Comparison of ENCODE assay signal across 18 cellular contexts in genomic region chr4:185915817-185916216, GRCh38.
DNase-seq lines count a peak whose midpoint lies in the region; TF ChIP-seq lines count a peak whose summit lies in the region.
"Had no signal": no experiment of that assay in that cellular context is flagged by ENCODE, and none has a peak within 500 bp of the region (broad histone marks: within the 10 kb centered on the region; RNA-seq: fewer than 3 reads in every experiment).

No MANE protein-coding gene starts in this region.

- no peak overlapping the region for H3K18ac ChIP-seq in trophoblast cell (ENCODE audit: low read length)

- no peak overlapping the region for H4K12ac ChIP-seq in trophoblast cell (ENCODE audit: low read depth, low read length)

- no peaks in the 10 kb centered on the region for H3K9me3 ChIP-seq in esophagus muscularis mucosa
- no peaks in the 10 kb centered on the region for H3K9me3 ChIP-seq in trophoblast cell (ENCODE audit: insufficient read depth, low read depth, low read length)
- no peaks in the 10 kb centered on the region for H3K9me3 ChIP-seq in sigmoid colon
- H3K9me3 ChIP-seq: BLaER1, HAP-1 had no signal

- H3K27ac ChIP-seq in brain microvascular endothelial cell (peak overlapping the region; percentile 90), esophagus muscularis mucosa (replicated peaks in 1 of 4) (no peak overlapping the region), trophoblast cell (ENCODE audit: low read depth, low read length) (no peak overlapping the region), sigmoid colon (no peak overlapping the region)
- H3K27ac ChIP-seq: BLaER1, HL-60 had no signal

- intact Hi-C loops in esophagus muscularis mucosa (cut with DNase I) (no loop called here), sigmoid colon (cut with DNase I) (loop anchor here (10.0 kb wide), 1 partner anchor 71 kb away; no protein-coding TSS in a partner anchor)

- H2BK120ac ChIP-seq in trophoblast cell (ENCODE audit: insufficient read depth, low read length, poor library complexity): no peak overlapping the region

- peak overlapping the region; percentile 51 for H2BK5ac ChIP-seq in trophoblast cell (ENCODE audit: low read depth, low read length, poor library complexity)

- peak overlapping the region; percentile 45 for H2BK12ac ChIP-seq in trophoblast cell (ENCODE audit: low read length)

- H3K4me2 ChIP-seq in trophoblast cell (ENCODE audit: low read length): no peak overlapping the region
- H3K4me2 ChIP-seq: BLaER1 had no signal

- TF ChIP-seq EP300 in esophagus muscularis mucosa (IDR thresholded peaks at IDR 0.05): no peak
- TF ChIP-seq EP300 in sigmoid colon (IDR thresholded peaks at IDR 0.05): no peak

- no peak overlapping the region for H4K8ac ChIP-seq in trophoblast cell (ENCODE audit: low read depth, low read length)

- no peak overlapping the region for H3K14ac ChIP-seq in trophoblast cell (ENCODE audit: low read length)

- TF ChIP-seq POLR2A in esophagus muscularis mucosa (IDR thresholded peaks at IDR 0.05; ENCODE audit: low read depth) (no peak), sigmoid colon (IDR thresholded peaks at IDR 0.05) (no peak)

- in situ Hi-C loops in brain microvascular endothelial cell (cut with HindIII; ENCODE audit: low pct_ligation_motif_present, low sequenced_read_pairs): no loop called here

- H3K79me2 ChIP-seq in trophoblast cell (ENCODE audit: control insufficient read depth, insufficient read depth, low read length, poor library complexity): no peaks in the 10 kb centered on the region

- DNase-seq in DMS53 treated with DMSO at 0.1 percent for 48 hours (lab: John Stamatoyannopoulos, UW; ENCODE audit: unreplicated experiment) (peak; percentile 1), brain microvascular endothelial cell (no peak), esophagus muscularis mucosa (ENCODE audit: extremely low spot score) (peak; percentile 64), trophoblast cell (no peak), NCI-H2171 (lab: John Stamatoyannopoulos, UW) (no peak), sigmoid colon (no peak), foreskin fibroblast (no peak), globus pallidus (ENCODE audit: low spot score) (no peak)
- DNase-seq: 8988T; AML-193; CD4-positive, CD25-positive, alpha-beta regulatory T cell; DMS79; GOT3; HFFc6 had no signal

- H3K27me3 ChIP-seq in brain microvascular endothelial cell (replicated peaks) (no peaks in the 10 kb centered on the region), esophagus muscularis mucosa (no peaks in the 10 kb centered on the region), trophoblast cell (ENCODE audit: insufficient read depth, low read length) (no peaks in the 10 kb centered on the region), sigmoid colon (no peaks in the 10 kb centered on the region)
- H3K27me3 ChIP-seq: BLaER1 had no signal

- H3K36me3 ChIP-seq in brain microvascular endothelial cell (replicated peaks): no peaks in the 10 kb centered on the region
- H3K36me3 ChIP-seq in esophagus muscularis mucosa: no peaks in the 10 kb centered on the region
- no peaks in the 10 kb centered on the region for H3K36me3 ChIP-seq in trophoblast cell (ENCODE audit: control insufficient read depth in 1 of 2, insufficient read depth in 2 of 2, low read length in 2 of 2)
- H3K36me3 ChIP-seq in sigmoid colon: no peaks in the 10 kb centered on the region
- H3K36me3 ChIP-seq: BLaER1, HAP-1 had no signal

- no peak overlapping the region for H3K23ac ChIP-seq in trophoblast cell (ENCODE audit: low read length)

- H4K91ac ChIP-seq in trophoblast cell (ENCODE audit: low read depth, low read length): peak overlapping the region; percentile 9

- H3K4me1 ChIP-seq in esophagus muscularis mucosa (peaks cover 0 to 12% (median 6%) of the 10 kb centered on the region in 4 donors), trophoblast cell (ENCODE audit: control insufficient read depth in 1 of 2, insufficient read depth in 2 of 2, low read length in 2 of 2) (peaks cover 1 to 2% of the 10 kb centered on the region in 2 experiments), sigmoid colon (peaks cover 0 to 9% (median 7%) of the 10 kb centered on the region in 4 donors)
- H3K4me1 ChIP-seq: BLaER1 had no signal

- TF ChIP-seq CTCF in brain microvascular endothelial cell (IDR thresholded peaks at IDR 0.05; ENCODE audit: low read depth, low read length, missing control alignments) (no peak), esophagus muscularis mucosa (IDR thresholded peaks at IDR 0.05) (no peak), sigmoid colon (IDR thresholded peaks at IDR 0.05) (no peak), foreskin fibroblast (IDR thresholded peaks at IDR 0.05; ENCODE audit: low read depth, low read length) (no peak)

- H3K4ac ChIP-seq in trophoblast cell (ENCODE audit: low read depth, low read length): no peak overlapping the region

- H2AK5ac ChIP-seq in trophoblast cell (ENCODE audit: low read length): peak overlapping the region; percentile 15

- H3K9ac ChIP-seq in trophoblast cell (ENCODE audit: low read length): no peak overlapping the region
- H3K9ac ChIP-seq: BLaER1 had no signal

- H2AFZ ChIP-seq in trophoblast cell (ENCODE audit: insufficient read depth, low read length, poor library complexity): no peak overlapping the region

- H3K4me3 ChIP-seq in brain microvascular endothelial cell (ENCODE audit: low read depth, low read length) (no peak overlapping the region), esophagus muscularis mucosa (no peak overlapping the region), trophoblast cell (ENCODE audit: low read depth, low read length) (no peak overlapping the region), sigmoid colon (no peak overlapping the region), foreskin fibroblast (ENCODE audit: low read depth in 1 of 2, low read length in 2 of 2) (no peak overlapping the region)
- H3K4me3 ChIP-seq: BLaER1, GM12878, HAP-1 had no signal

- peaks cover 8% of the 10 kb centered on the region for H3K79me1 ChIP-seq in trophoblast cell (ENCODE audit: low read length)

- WGBS in esophagus muscularis mucosa: 91% methylated on average over 4 of the region's 4 CpGs
- WGBS in trophoblast cell (ENCODE audit: extremely low coverage, insufficient coverage, insufficient read length): no CpG with 5 or more reads among the region's 4 CpGs
- 90 to 96% methylated on average over 4 of the region's 4 CpGs for WGBS in sigmoid colon, 2 donors

Comparison
In these comparisons a context has a peak if more than half of its experiments do, and no peak if none do; other contexts are left out.
1. DNase-seq: peak in DMS53 treated with DMSO at 0.1 percent for 48 hours (single experiment) and esophagus muscularis mucosa (single experiment); none in brain microvascular endothelial cell (single experiment), trophoblast cell (0 of 2), NCI-H2171 (single experiment), sigmoid colon (single experiment), foreskin fibroblast (0 of 2) and globus pallidus (single experiment).